8 cellular contexts compared by ENCODE assay signal in the genomic region with DNA sequence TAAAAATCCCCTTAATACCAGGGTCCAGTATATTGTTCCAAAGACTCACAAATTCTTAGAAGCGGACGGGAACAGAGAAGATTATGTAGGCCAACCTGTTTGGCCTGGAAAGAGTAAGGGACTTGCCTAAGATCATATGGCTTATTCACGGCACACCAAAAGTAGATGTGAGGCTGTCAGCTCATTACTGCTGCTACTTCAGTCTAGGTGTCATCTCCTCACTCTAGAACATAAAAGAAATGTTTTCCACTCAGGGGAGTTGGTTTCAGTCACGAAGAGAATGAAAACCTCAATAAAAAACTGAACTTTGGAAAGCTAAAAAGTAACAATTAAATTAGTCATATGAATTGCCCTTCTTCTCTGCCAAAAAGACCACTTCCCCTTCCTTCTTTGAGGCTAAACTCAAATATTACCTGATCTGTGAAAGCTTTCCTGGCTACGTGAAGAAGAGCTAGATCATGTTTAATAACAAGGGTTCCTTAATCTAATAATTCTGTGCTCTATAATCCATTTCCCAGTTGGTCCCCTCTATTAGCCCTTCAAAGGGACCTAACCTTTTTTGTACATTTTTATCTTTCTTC. TPM values are rescaled to one million over a fixed set of nuclear protein-coding genes. Genes with fewer than 3 reads are reported as not detected.
DNase-seq lines count a peak whose midpoint lies in the region; ATAC-seq, FAIRE-seq and TF ChIP-seq lines count a peak whose summit lies in the region.

No MANE protein-coding gene starts in this region.

- peak overlapping the region; percentile 82 for H3K27ac Mint-ChIP-seq in activated naive CD8-positive, alpha-beta T cell treated with anti-CD3 and anti-CD28 coated beads, Interleukin-2, amount 10 ng/mL, durations not matched to agents 7 days and 5 days

- intact Hi-C loops in kidney (cut with DNase I) = no loop called here
- intact Hi-C loops in upper lobe of right lung (cut with DNase I) = no loop called here

- no peak for TF ChIP-seq CTCF in AG10803 (conservative IDR thresholded peaks at IDR 0.05; ENCODE audit: low read length)
- no peak for TF ChIP-seq CTCF in kidney (IDR thresholded peaks at IDR 0.05; ENCODE audit: borderline replicate concordance, extremely low read depth, insufficient read depth)
- no peak for TF ChIP-seq CTCF in upper lobe of right lung (IDR thresholded peaks at IDR 0.05)

- H3K9me3 Mint-ChIP-seq in activated naive CD8-positive, alpha-beta T cell treated with anti-CD3 and anti-CD28 coated beads, Interleukin-2, amount 10 ng/mL, durations not matched to agents 7 days and 5 days = peaks cover 3% of the 10 kb centered on the region

- peak overlapping the region; percentile 94 for H3K4me3 Mint-ChIP-seq in activated naive CD8-positive, alpha-beta T cell treated with anti-CD3 and anti-CD28 coated beads, Interleukin-2, amount 10 ng/mL, durations not matched to agents 7 days and 5 days

- H3K9me3 ChIP-seq in kidney (ENCODE audit: control insufficient read depth in 1 of 2, low read length in 2 of 2) = no peaks in the 10 kb centered on the region
- no peaks in the 10 kb centered on the region for H3K9me3 ChIP-seq in upper lobe of right lung

- DNase-seq in AG10803 (ENCODE audit: low read depth) (no peak), kidney (no peak), upper lobe of right lung (no peak), NCI-H1417 (lab: John Stamatoyannopoulos, UW) (no peak), mucosa of gallbladder (ENCODE audit: low spot score) (no peak)
- no peak for DNase-seq in activated naive CD8-positive, alpha-beta T cell treated with anti-CD3 and anti-CD28 coated beads, Interleukin-2, amount 10 ng/mL, durations not matched to agents 7 days and 5 days

- H3K27me3 Mint-ChIP-seq in activated naive CD8-positive, alpha-beta T cell treated with anti-CD3 and anti-CD28 coated beads, Interleukin-2, amount 10 ng/mL, durations not matched to agents 7 days and 5 days = no peaks in the 10 kb centered on the region

- no peak overlapping the region for H3K27ac ChIP-seq in kidney (ENCODE audit: low read depth in 2 of 2, low read length in 2 of 2)
- H3K27ac ChIP-seq in upper lobe of right lung = peak overlapping the region; percentile 44

- H3K4me1 ChIP-seq in kidney (ENCODE audit: control insufficient read depth in 1 of 2, insufficient read depth in 1 of 2, low read depth in 1 of 2, low read length in 2 of 2) (peaks cover 0 to 4% of the 10 kb centered on the region in 2 donors), upper lobe of right lung (peaks cover 6% of the 10 kb centered on the region)

- no peaks in the 10 kb centered on the region for H3K36me3 ChIP-seq in kidney (ENCODE audit: control insufficient read depth in 1 of 2, insufficient read depth in 2 of 2, low read length in 2 of 2)
- no peaks in the 10 kb centered on the region for H3K36me3 ChIP-seq in upper lobe of right lung

- no peaks in the 10 kb centered on the region for H3K27me3 ChIP-seq in upper lobe of right lung

- POLR2A ChIA-PET in activated naive CD8-positive, alpha-beta T cell treated with anti-CD3 and anti-CD28 coated beads, Interleukin-2, amount 10 ng/mL, durations not matched to agents 7 days and 5 days (lab: Charles Lee) = interaction anchor here (0.7 to 2.3 kb wide), 6 partner anchors 12 to 535 kb away, joined by 3 to 25 read pairs (median 4); a partner anchor contains a TSS

- peaks cover 23% of the 10 kb centered on the region for H3K4me1 Mint-ChIP-seq in activated naive CD8-positive, alpha-beta T cell treated with anti-CD3 and anti-CD28 coated beads, Interleukin-2, amount 10 ng/mL, durations not matched to agents 7 days and 5 days

- peaks cover 9% of the 10 kb centered on the region for H3K36me3 Mint-ChIP-seq in activated naive CD8-positive, alpha-beta T cell treated with anti-CD3 and anti-CD28 coated beads, Interleukin-2, amount 10 ng/mL, durations not matched to agents 7 days and 5 days

- H3K9ac ChIP-seq in kidney (ENCODE audit: low read length in 2 of 2) = peak overlapping the region; percentile 3 to 9

- H3K4me3 ChIP-seq in AG10803 (ENCODE audit: low read length) = peak overlapping the region; percentile 51
- H3K4me3 ChIP-seq in kidney (ENCODE audit: low read length in 2 of 2) = peak overlapping the region; percentile 43 to 57
- peak overlapping the region; percentile 79 for H3K4me3 ChIP-seq in upper lobe of right lung

- ATAC-seq in GM19023 (IDR thresholded peaks at IDR 0.05; ENCODE audit: unreplicated experiment) (peak; percentile 12), HG03520 (IDR thresholded peaks at IDR 0.05; ENCODE audit: unreplicated experiment) (peak; percentile 9), upper lobe of right lung (no peak)
- ATAC-seq in activated naive CD8-positive, alpha-beta T cell treated with anti-CD3 and anti-CD28 coated beads, Interleukin-2, amount 10 ng/mL, durations not matched to agents 7 days and 5 days (ENCODE audit: low read depth) = peak; percentile 44

- FAIRE-seq in kidney (lab: Jason Lieb, UNC) = no peak

RNA-seq across cellular contexts. Expression of a gene that starts 0.7 kb away (rescaled TPM):
- total RNA-seq in activated naive CD8-positive, alpha-beta T cell treated with anti-CD3 and anti-CD28 coated beads, Interleukin-2, amount 10 ng/mL, durations not matched to agents 7 days and 5 days = 10 to 100 TPM; 30.0 to 32.9 TPM
- total RNA-seq in kidney = 9.0 TPM
- 0.43 TPM for polyA plus RNA-seq in kidney (ENCODE audit: insufficient read depth, low read depth, low replicate concordance)
- 6.1 TPM for total RNA-seq in upper lobe of right lung
- total RNA-seq in mucosa of gallbladder = 4.9 TPM

RNA-seq across cellular contexts. Expression of a gene that starts 13.2 kb away (rescaled TPM):
- total RNA-seq in activated naive CD8-positive, alpha-beta T cell treated with anti-CD3 and anti-CD28 coated beads, Interleukin-2, amount 10 ng/mL, durations not matched to agents 7 days and 5 days = under 1 TPM; 0.37 to 0.39 TPM
- total RNA-seq in kidney = 0.98 TPM
- polyA plus RNA-seq in kidney (ENCODE audit: insufficient read depth, low read depth, low replicate concordance) = not detected
- total RNA-seq in upper lobe of right lung = not detected
- not detected for total RNA-seq in mucosa of gallbladder
